Comparison of ENCODE assay signal across 10 cellular contexts in the genomic region with DNA sequence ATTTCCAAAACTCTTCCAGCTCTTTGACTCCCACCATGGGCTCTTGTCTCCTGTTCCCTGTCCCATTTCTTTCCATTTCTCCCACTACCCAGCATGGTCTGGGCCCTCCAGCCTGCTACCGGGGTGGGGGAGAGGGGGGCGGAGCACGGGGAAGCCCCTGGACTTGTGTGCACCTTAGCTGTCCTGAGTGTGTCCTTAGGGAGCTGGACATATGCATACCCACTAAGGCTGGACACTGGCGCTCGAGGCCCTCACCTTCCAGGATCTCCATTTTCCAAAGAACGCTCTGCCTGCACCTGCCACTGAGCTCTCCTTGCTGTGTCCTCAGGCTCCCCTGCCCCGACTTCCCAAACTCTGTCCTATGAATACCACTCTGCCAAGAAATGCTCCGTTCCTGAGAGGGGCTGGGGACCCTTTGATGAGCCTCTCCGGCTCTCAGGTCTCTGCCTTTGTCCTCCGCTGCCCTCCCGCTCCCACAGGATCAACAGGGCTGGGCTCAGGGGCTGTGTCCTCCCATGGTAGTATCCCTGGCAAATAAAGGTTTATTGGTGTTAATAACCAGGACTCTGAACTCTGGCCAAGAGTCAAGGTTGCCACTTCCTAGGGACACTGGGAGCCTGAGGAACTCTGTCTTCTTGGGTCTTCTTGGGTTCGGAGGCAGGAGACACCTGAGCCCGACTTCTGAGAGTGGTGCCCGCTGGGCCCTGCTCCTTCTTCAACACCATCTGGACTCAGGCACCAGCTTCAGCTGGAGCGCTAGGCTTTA. TPM values are rescaled to one million over a fixed set of nuclear protein-coding genes. Genes with fewer than 3 reads are reported as not detected.
DNase-seq lines count a peak whose midpoint lies in the region; ATAC-seq and TF ChIP-seq lines count a peak whose summit lies in the region.
"Had no signal": no experiment of that assay in that cellular context is flagged by ENCODE, and none has a peak within 500 bp of the region (broad histone marks: within the 10 kb centered on the region; RNA-seq: fewer than 3 reads in every experiment).

No MANE protein-coding gene starts in this region.

- H3K27ac Mint-ChIP-seq in MCF 10A (ENCODE audit: low read depth, unreplicated experiment): peak overlapping the region; percentile 86

- CTCF ChIA-PET in MCF 10A (lab: Yijun Ruan, JAX): interaction anchor here (0.6 to 10.4 kb wide), 11 partner anchors 8 to 287 kb away, joined by 3 to 211 read pairs (median 37); partner anchors contain the start of genes GDF9, LEAP2 and UQCRQ

- POLR2A ChIA-PET in MCF 10A (lab: Yijun Ruan, JAX): interaction anchor here (0.6 to 10.9 kb wide), 8 partner anchors 9 to 470 kb away, joined by 3 to 176 read pairs (median 5); partner anchors contain the start of genes GDF9, LEAP2 and UQCRQ

- no peaks in the 10 kb centered on the region for H3K27me3 Mint-ChIP-seq in MCF 10A (ENCODE audit: insufficient read depth, unreplicated experiment)

- peaks cover 16% of the 10 kb centered on the region for H3K36me3 Mint-ChIP-seq in MCF 10A (ENCODE audit: insufficient read depth, unreplicated experiment)

- no peaks in the 10 kb centered on the region for H3K9me3 ChIP-seq in heart right ventricle
- no peaks in the 10 kb centered on the region for H3K9me3 ChIP-seq in upper lobe of right lung

- DNase-seq in heart right ventricle (no peak), cardiac septum (ENCODE audit: low spot score) (no peak), MCF 10A (ENCODE audit: unreplicated experiment) (no peak), mesenteric fat pad (ENCODE audit: low spot score) (peak; percentile 78), upper lobe of right lung (no peak), DMS 273 (lab: John Stamatoyannopoulos, UW; ENCODE audit: unreplicated experiment) (no peak), globus pallidus (ENCODE audit: low spot score) (no peak)

- H3K27me3 ChIP-seq in heart right ventricle (peaks cover 0 to 49% (median 0%) of the 10 kb centered on the region in 7 donors), upper lobe of right lung (no peaks in the 10 kb centered on the region)

- H3K4me3 Mint-ChIP-seq in MCF 10A (ENCODE audit: unreplicated experiment): peak overlapping the region; percentile 90

- WGBS in heart right ventricle, 2 donors: 83 to 93% methylated on average over 15 of the region's 15 CpGs

- intact Hi-C loops in heart right ventricle (cut with DNase I) (loop anchor here in 9 of 10 donors (2.0 to 10.0 kb wide), 5 partner anchors 36 to 214 kb away; partner anchors contain the start of genes GDF9 (in 8 of the 9) and UQCRQ (in 8 of the 9)), cardiac septum (cut with DNase I) (loop anchor here (2.0 kb wide), 1 partner anchor 36 kb away; the partner anchor contains the start of genes GDF9 and UQCRQ), MCF 10A (cut with micrococcal nuclease) (no loop called here), upper lobe of right lung (cut with DNase I) (no loop called here)

- H3K4me1 ChIP-seq in heart right ventricle (peaks cover 6 to 31% (median 15%) of the 10 kb centered on the region in 9 donors), upper lobe of right lung (peaks cover 29% of the 10 kb centered on the region)

- H3K36me3 ChIP-seq in heart right ventricle (no peaks in the 10 kb centered on the region), upper lobe of right lung (no peaks in the 10 kb centered on the region)

- BruUV-seq in MCF 10A (replicated peaks; lab: Mats Ljungman, UMichigan): no TSS peak

- H3K4me1 Mint-ChIP-seq in MCF 10A (ENCODE audit: insufficient read depth, unreplicated experiment): peaks cover 21% of the 10 kb centered on the region

- no peaks in the 10 kb centered on the region for H3K9me3 Mint-ChIP-seq in MCF 10A (ENCODE audit: unreplicated experiment)

- peak overlapping the region in 9 of 10 donors; percentile 46 to 89 (median 77) for H3K4me3 ChIP-seq in heart right ventricle
- peak overlapping the region; percentile 73 for H3K4me3 ChIP-seq in upper lobe of right lung

- TF ChIP-seq CTCF in heart right ventricle (IDR thresholded peaks at IDR 0.05) (no peak), MCF 10A (IDR thresholded peaks at IDR 0.05; ENCODE audit: unreplicated experiment) (no peak), upper lobe of right lung (IDR thresholded peaks at IDR 0.05) (no peak)

- ATAC-seq in heart right ventricle: no peak
- no peak for ATAC-seq in upper lobe of right lung
- no peak for ATAC-seq in HG02759 (IDR thresholded peaks at IDR 0.05; ENCODE audit: unreplicated experiment)

- H3K27ac ChIP-seq in heart right ventricle (peak overlapping the region in 9 of 10 donors; percentile 75 to 92 (median 86)), upper lobe of right lung (peak overlapping the region; percentile 91)

RNA-seq across cellular contexts. Expression of gene SHROOM1, which starts 0.8 kb away (rescaled TPM):
- total RNA-seq in heart right ventricle (1 to 10 TPM; 3.2 to 6.4 (median 4.1) TPM), cardiac septum (4.7 TPM), MCF 10A (2022) (20.5 and 22.7 TPM in 2 replicates), mesenteric fat pad (10.6 TPM), upper lobe of right lung (24.2 TPM)
- 10 to 100 TPM in 1 of 2 donors, 1 to 10 TPM in 1; 3.5 to 10.8 TPM for polyA plus RNA-seq in heart right ventricle

RNA-seq across cellular contexts. Expression of gene SOWAHA, which starts 18.2 kb away (rescaled TPM):
- total RNA-seq in heart right ventricle (under 1 TPM in 4 of 10 donors, not detected in 6; 0.08 to 0.19 (median 0.13) TPM), cardiac septum (0.08 TPM), MCF 10A (2022) (not detected in 2 replicates), mesenteric fat pad (not detected), upper lobe of right lung (not detected)
- under 1 TPM in 1 of 2 donors, not detected in 1; 0.07 TPM for polyA plus RNA-seq in heart right ventricle
- total RNA-seq: Daoy, dermis microvascular lymphatic vessel endothelial cell had no signal

RNA-seq across cellular contexts. Expression of gene GDF9, which starts 35.0 kb away (rescaled TPM):
- total RNA-seq in heart right ventricle (under 1 TPM; 0.18 to 0.82 (median 0.43) TPM), cardiac septum (0.43 TPM), MCF 10A (2022) (0.51 and 0.79 TPM in 2 replicates), mesenteric fat pad (not detected), upper lobe of right lung (0.46 TPM)
- polyA plus RNA-seq in heart right ventricle: under 1 TPM in 1 of 2 donors, not detected in 1; 0.10 TPM

RNA-seq across cellular contexts. Expression of gene UQCRQ, which starts 35.2 kb away (rescaled TPM):
- total RNA-seq in heart right ventricle (1,000 to 10,000 TPM; 1,190 to 1,962 (median 1,754) TPM), cardiac septum (1,426 TPM), MCF 10A (2022) (974 and 1,181 TPM in 2 replicates), mesenteric fat pad (391 TPM), upper lobe of right lung (256 TPM)
- 1,000 to 10,000 TPM in 1 of 2 donors, 100 to 1,000 TPM in 1; 824 to 1,591 TPM for polyA plus RNA-seq in heart right ventricle

RNA-seq across cellular contexts. Expression of gene LEAP2, which starts 42.2 kb away (rescaled TPM):
- 1 to 10 TPM in 5 of 10 donors, under 1 TPM in 5; 0.49 to 1.6 (median 0.92) TPM for total RNA-seq in heart right ventricle
- 1 to 10 TPM in 1 of 2 donors, under 1 TPM in 1; 0.62 to 3.9 TPM for polyA plus RNA-seq in heart right ventricle
- 2.2 TPM for total RNA-seq in cardiac septum
- total RNA-seq in MCF 10A (2022): 2.9 and 3.2 TPM in 2 replicates
- 1.2 TPM for total RNA-seq in mesenteric fat pad
- 0.69 TPM for total RNA-seq in upper lobe of right lung

Comparison
In these comparisons a context has a peak if more than half of its experiments do, and no peak if none do; other contexts are left out.
1. intact Hi-C loops: an anchor here in heart right ventricle (2.0 to 10.0 kb wide) and cardiac septum (2.0 kb wide); none called in MCF 10A and upper lobe of right lung.